29 cellular contexts compared by ENCODE assay signal in the genomic region with DNA sequence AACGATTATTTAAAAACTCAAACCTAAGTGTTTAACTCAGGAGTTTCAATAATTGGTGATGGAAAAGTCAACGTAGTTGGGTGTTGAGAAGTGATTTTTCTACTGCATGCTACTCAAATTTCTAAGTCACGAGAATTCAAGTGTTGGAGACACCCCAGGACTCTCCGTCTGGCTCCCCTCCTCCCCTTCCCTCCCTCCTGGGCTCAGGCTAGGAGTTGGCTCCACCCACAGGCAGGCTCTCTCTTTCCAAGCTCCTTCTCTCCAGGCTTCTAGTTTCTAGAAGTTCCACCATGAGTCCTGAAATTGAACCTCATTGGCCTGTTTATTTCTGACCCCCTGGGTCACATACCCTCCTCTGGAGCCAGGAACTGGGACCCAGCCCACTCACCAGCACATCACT.
"Had no signal": no experiment of that assay in that cellular context is flagged by ENCODE, and none has a peak within 500 bp of the region (broad histone marks: within the 10 kb centered on the region; RNA-seq: fewer than 3 reads in every experiment).

No MANE protein-coding gene starts in this region.

- H3K27me3 ChIP-seq: right atrium auricular region, vagina had no signal

- H3K4me1 ChIP-seq: breast epithelium, right atrium auricular region, vagina had no signal

- H3K4me3 ChIP-seq: breast epithelium, right atrium auricular region, smooth muscle cell, vagina had no signal

- H3K4me3 Mint-ChIP-seq: activated naive CD4-positive, alpha-beta T cell treated with anti-CD3 and anti-CD28 coated beads, Interleukin-2, amount 50 U/mL, for 24 hours; activated naive CD8-positive, alpha-beta T cell treated with anti-CD3 and anti-CD28 coated beads, Interleukin-2, amount 50 U/mL, for 24 hours; naive thymus-derived CD4-positive, alpha-beta T cell; stimulated activated memory B cell treated with anti-CD40 and anti-IgM and Interleukin-4, amounts not matched to agents 10 μg/mL and 1 μg/mL and 100 μg/mL, for 72 hours; stimulated activated naive CD8-positive, alpha-beta T cell treated with anti-CD3 and anti-CD28 coated beads, Interleukin-15, amount 100 ng/mL, for 72 hours; T-helper 2 cell treated with Interferon-gamma antibody and Interleukin-4, amounts not matched to agents 5 μg/mL and 100 μg/mL, for 36 hours; type B pancreatic cell had no signal

- H3K27ac ChIP-seq: breast epithelium, right atrium auricular region, vagina had no signal

- H3K36me3 ChIP-seq: breast epithelium, right atrium auricular region, vagina had no signal

- H3K36me3 Mint-ChIP-seq: activated naive CD4-positive, alpha-beta T cell treated with anti-CD3 and anti-CD28 coated beads, Interleukin-2, amount 50 U/mL, for 24 hours; naive thymus-derived CD4-positive, alpha-beta T cell; stimulated activated memory B cell treated with anti-CD40 and anti-IgM and Interleukin-4, amounts not matched to agents 10 μg/mL and 1 μg/mL and 100 μg/mL, for 72 hours; type B pancreatic cell had no signal

- H3K9me3 ChIP-seq: right atrium auricular region, vagina had no signal

- H3K9me3 Mint-ChIP-seq: activated naive CD4-positive, alpha-beta T cell treated with anti-CD3 and anti-CD28 coated beads, Interleukin-2, amount 50 U/mL, for 24 hours; activated naive CD8-positive, alpha-beta T cell treated with anti-CD3 and anti-CD28 coated beads, Interleukin-2, amount 50 U/mL, for 24 hours; type B pancreatic cell had no signal

- H3K27me3 Mint-ChIP-seq: activated naive CD4-positive, alpha-beta T cell treated with anti-CD3 and anti-CD28 coated beads, Interleukin-2, amount 50 U/mL, for 24 hours; activated naive CD8-positive, alpha-beta T cell treated with anti-CD3 and anti-CD28 coated beads, Interleukin-2, amount 50 U/mL, for 24 hours; stimulated activated memory B cell treated with anti-CD40 and anti-IgM and Interleukin-4, amounts not matched to agents 10 μg/mL and 1 μg/mL and 100 μg/mL, for 72 hours; stimulated activated naive CD8-positive, alpha-beta T cell treated with anti-CD3 and anti-CD28 coated beads, Interleukin-15, amount 100 ng/mL, for 72 hours had no signal

- DNase-seq: activated CD4-positive, alpha-beta T cell treated with anti-CD3 and anti-CD28 coated beads for 48 hours; activated CD4-positive, alpha-beta T cell treated with anti-CD3 and anti-CD28 coated beads, Interleukin-2, amount 50 U/mL, for 48 hours; activated CD8-positive, alpha-beta memory T cell treated with anti-CD3 and anti-CD28 coated beads, Interleukin-2, amount 50 U/mL, for 4 hours; activated gamma-delta T cell treated with Interleukin-2 at 50 U/mL for 16 hours; activated naive CD8-positive, alpha-beta T cell treated with anti-CD3 and anti-CD28 coated beads, Interleukin-2, amount 50 U/mL, for 24 hours; activated T-cell treated with anti-CD3 and anti-CD28 coated beads, Interleukin-2, amount 50 U/mL, for 1 hour; amygdala; central memory CD4-positive, alpha-beta T cell; foreskin fibroblast; head of caudate nucleus; hippocampal formation; left colon; midbrain; naive thymus-derived CD4-positive, alpha-beta T cell; stimulated activated CD4-positive, alpha-beta T cell treated with anti-CD3 and anti-CD28 coated beads, Interleukin-1b, Interleukin-23, amount 100 ng/mL, for 48 hours; stimulated activated CD4-positive, alpha-beta T cell treated with anti-CD3 and anti-CD28 coated beads, Interleukin-4, amount 100 ng/mL, for 4 hours; stimulated activated CD8-positive, alpha-beta memory T cell treated with anti-CD3 and anti-CD28 coated beads, Interleukin-4, amount 100 ng/mL, for 48 hours; stimulated activated naive CD8-positive, alpha-beta T cell treated with anti-CD3 and anti-CD28 coated beads, Interleukin-15, amount 100 ng/mL, for 72 hours; substantia nigra; T-helper 1 cell had no signal

- ATAC-seq: activated naive CD8-positive, alpha-beta T cell treated with anti-CD3 and anti-CD28 coated beads, Interleukin-2, amount 50 U/mL, for 24 hours; esophagus mucosa; left colon; naive thymus-derived CD4-positive, alpha-beta T cell; stimulated activated memory B cell treated with anti-CD40 and anti-IgM and Interleukin-4, amounts not matched to agents 10 μg/mL and 1 μg/mL and 100 μg/mL, for 72 hours; stimulated activated naive CD8-positive, alpha-beta T cell treated with anti-CD3 and anti-CD28 coated beads, Interleukin-15, amount 100 ng/mL, for 72 hours had no signal

- H3K27ac Mint-ChIP-seq: activated naive CD4-positive, alpha-beta T cell treated with anti-CD3 and anti-CD28 coated beads, Interleukin-2, amount 50 U/mL, for 24 hours; activated naive CD8-positive, alpha-beta T cell treated with anti-CD3 and anti-CD28 coated beads, Interleukin-2, amount 50 U/mL, for 24 hours; naive thymus-derived CD4-positive, alpha-beta T cell; stimulated activated memory B cell treated with anti-CD40 and anti-IgM and Interleukin-4, amounts not matched to agents 10 μg/mL and 1 μg/mL and 100 μg/mL, for 72 hours; stimulated activated naive CD8-positive, alpha-beta T cell treated with anti-CD3 and anti-CD28 coated beads, Interleukin-15, amount 100 ng/mL, for 72 hours; T-helper 2 cell treated with Interferon-gamma antibody and Interleukin-4, amounts not matched to agents 5 μg/mL and 100 μg/mL, for 36 hours; type B pancreatic cell had no signal

- H3K4me1 Mint-ChIP-seq: activated naive CD4-positive, alpha-beta T cell treated with anti-CD3 and anti-CD28 coated beads, Interleukin-2, amount 50 U/mL, for 24 hours; activated naive CD8-positive, alpha-beta T cell treated with anti-CD3 and anti-CD28 coated beads, Interleukin-2, amount 50 U/mL, for 24 hours; naive thymus-derived CD4-positive, alpha-beta T cell; stimulated activated memory B cell treated with anti-CD40 and anti-IgM and Interleukin-4, amounts not matched to agents 10 μg/mL and 1 μg/mL and 100 μg/mL, for 72 hours; stimulated activated naive CD8-positive, alpha-beta T cell treated with anti-CD3 and anti-CD28 coated beads, Interleukin-15, amount 100 ng/mL, for 72 hours had no signal
